ENCODE assay signal across 1 cellular context in genomic region chr12:129659927-129660326, GRCh38.
TF ChIP-seq lines count a peak whose summit lies in the region.

No MANE protein-coding gene starts in this region.

TF ChIP-seq in K562, 482 proteins besides CTCF, POLR2A, EP300 and RAD21 (continued from another document):
- TF ChIP-seq ZNF76 (CRISPR knock-in tag; IDR thresholded peaks at IDR 0.05; ENCODE audit: borderline replicate concordance) (no peak), HMBOX1 (IDR thresholded peaks at IDR 0.05) (0 out of 2 replicates have a peak, but pooled peaks have one; percentile 60)
